Comparison of ENCODE assay signal across 11 cellular contexts in the genomic region with DNA sequence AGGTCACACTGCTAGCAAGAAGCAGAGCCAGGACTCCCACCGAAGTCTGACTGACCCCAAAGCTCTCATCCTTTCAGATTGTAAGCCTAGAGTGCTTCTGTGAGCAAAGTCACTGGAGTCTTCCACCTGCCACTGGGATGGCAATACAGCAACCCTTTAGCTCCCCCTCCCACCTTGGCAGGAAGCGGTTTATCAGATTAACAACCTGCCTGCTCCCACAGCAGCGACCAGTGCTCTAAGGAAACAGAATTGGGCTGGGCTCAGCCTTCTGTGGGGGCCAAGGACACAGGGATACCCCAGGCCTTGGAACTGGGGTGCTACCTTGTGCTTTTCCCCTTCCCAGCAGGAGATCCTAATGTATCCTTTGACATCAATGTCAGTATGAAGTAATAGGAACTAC.
A peak's percentile ranks its signal among the peaks of the same experiment; 100 is the strongest.
DNase-seq lines count a peak whose midpoint lies in the region; ATAC-seq and TF ChIP-seq lines count a peak whose summit lies in the region.
"Had no signal": no experiment of that assay in that cellular context is flagged by ENCODE, and none has a peak within 500 bp of the region (broad histone marks: within the 10 kb centered on the region; RNA-seq: fewer than 3 reads in every experiment).

No MANE protein-coding gene starts in this region.

- no peak overlapping the region for H2BK15ac ChIP-seq in mesendoderm (replicated peaks; ENCODE audit: low read depth)

- H4K5ac ChIP-seq in mesendoderm (ENCODE audit: low read length), result no peak overlapping the region

- H2AFZ ChIP-seq in DND-41 (ENCODE audit: low read depth, low read length), result peak overlapping the region; percentile 15

- H3K79me1 ChIP-seq in mesendoderm (ENCODE audit: low read length), result no peaks in the 10 kb centered on the region

- H3K9ac ChIP-seq in DND-41 (ENCODE audit: low read depth, low read length) (peak overlapping the region; percentile 43), mesendoderm (ENCODE audit: low read length) (no peak overlapping the region)

- H3K36me3 Mint-ChIP-seq in T-helper 17 cell (ENCODE audit: low read depth), result peaks cover 2% of the 10 kb centered on the region
- H3K36me3 Mint-ChIP-seq in activated T-cell treated with anti-CD3 and anti-CD28 coated beads, Interleukin-2, amount 50 U/mL, for 72 hours (ENCODE audit: insufficient read depth in 2 of 2), result no peaks in the 10 kb centered on the region

- no peaks in the 10 kb centered on the region for H3K36me3 ChIP-seq in DND-41 (ENCODE audit: insufficient read depth, low read length)
- no peaks in the 10 kb centered on the region for H3K36me3 ChIP-seq in mesendoderm (ENCODE audit: control insufficient read depth, insufficient read depth, low read length)

- peak; percentile 91 for ATAC-seq in DND-41 (ENCODE audit: insufficient read depth, low read depth)
- ATAC-seq in T-helper 17 cell, result peak; percentile 88
- ATAC-seq in activated T-cell treated with anti-CD3 and anti-CD28 coated beads, Interleukin-2, amount 50 U/mL, for 72 hours (replicated peaks in 1 of 2), result peak; percentile 74 to 75
- ATAC-seq in HG03280 (IDR thresholded peaks at IDR 0.05; ENCODE audit: unreplicated experiment), result no peak

- H3K4ac ChIP-seq in mesendoderm (ENCODE audit: low read depth, low read length), result no peak overlapping the region

- H4K8ac ChIP-seq in mesendoderm (ENCODE audit: low read depth, low read length), result no peak overlapping the region

- H3K23ac ChIP-seq in mesendoderm (ENCODE audit: low read length), result no peak overlapping the region

- no peaks in the 10 kb centered on the region for H3K79me2 ChIP-seq in DND-41 (ENCODE audit: insufficient read depth, low read length)
- no peaks in the 10 kb centered on the region for H3K79me2 ChIP-seq in mesendoderm (ENCODE audit: control insufficient read depth, insufficient read depth, low read length)

- H2AK5ac ChIP-seq in mesendoderm (ENCODE audit: low read length), result no peak overlapping the region

- no peak overlapping the region for H3K56ac ChIP-seq in mesendoderm (ENCODE audit: low read length)

- H3K4me1 Mint-ChIP-seq in T-helper 17 cell, result peaks cover 27% of the 10 kb centered on the region
- H3K4me1 Mint-ChIP-seq in activated T-cell treated with anti-CD3 and anti-CD28 coated beads, Interleukin-2, amount 50 U/mL, for 72 hours (ENCODE audit: low read depth), result peaks cover 33% of the 10 kb centered on the region
- H3K4me1 Mint-ChIP-seq: B cell had no signal

- peak; percentile 89 for DNase-seq in DND-41
- DNase-seq in T-helper 17 cell, result peak in 2 of 3 donors; percentile 6 to 13
- peak; percentile 32 to 34 for DNase-seq in activated T-cell treated with anti-CD3 and anti-CD28 coated beads, Interleukin-2, amount 50 U/mL, for 72 hours
- DNase-seq in mesendoderm, result peak; percentile 19
- DNase-seq in midbrain (lab: John Stamatoyannopoulos, UW), result no peak
- DNase-seq in mucosa of gallbladder (ENCODE audit: low spot score), result no peak
- no peak for DNase-seq in foreskin melanocyte
- DNase-seq: KG1, NCI-H2029 treated with DMSO at 0.1 percent for 48 hours had no signal

- H3K27ac Mint-ChIP-seq in T-helper 17 cell, result peak overlapping the region; percentile 19
- H3K27ac Mint-ChIP-seq in activated T-cell treated with anti-CD3 and anti-CD28 coated beads, Interleukin-2, amount 50 U/mL, for 72 hours, result no peak overlapping the region
- H3K27ac Mint-ChIP-seq: B cell had no signal

- H3K4me3 ChIP-seq in DND-41 (ENCODE audit: low read depth in 1 of 2, low read length in 2 of 2) (peak overlapping the region in 1 of 2 experiments; percentile 30; a peak in 2 of 4 replicates), mesendoderm (ENCODE audit: low read length) (no peak overlapping the region)

- no peaks in the 10 kb centered on the region for H4K20me1 ChIP-seq in DND-41 (ENCODE audit: insufficient read depth, low read length)

- no peak overlapping the region for H3K18ac ChIP-seq in mesendoderm (ENCODE audit: low read length)

- peak; percentile 16 for TF ChIP-seq CTCF in DND-41 (IDR thresholded peaks at IDR 0.05; ENCODE audit: borderline replicate concordance, extremely low read depth, low read length, poor library complexity, severe bottlenecking)

- H3K4me2 ChIP-seq in DND-41 (ENCODE audit: insufficient read depth, low read length) (peak overlapping the region; percentile 54), mesendoderm (ENCODE audit: low read length) (no peak overlapping the region)

- peaks cover 7% of the 10 kb centered on the region for H3K27me3 Mint-ChIP-seq in T-helper 17 cell
- H3K27me3 Mint-ChIP-seq in activated T-cell treated with anti-CD3 and anti-CD28 coated beads, Interleukin-2, amount 50 U/mL, for 72 hours (ENCODE audit: low read depth), result no peaks in the 10 kb centered on the region
- H3K27me3 Mint-ChIP-seq: B cell had no signal

- peak overlapping the region; percentile 63 for H3K4me3 Mint-ChIP-seq in T-helper 17 cell
- peak overlapping the region; percentile 15 to 49 for H3K4me3 Mint-ChIP-seq in activated T-cell treated with anti-CD3 and anti-CD28 coated beads, Interleukin-2, amount 50 U/mL, for 72 hours
- H3K4me3 Mint-ChIP-seq: B cell had no signal

- H3K27ac ChIP-seq in DND-41 (ENCODE audit: low read length), result peak overlapping the region; percentile 79
- H3K27ac ChIP-seq in mesendoderm (ENCODE audit: low read depth, low read length), result no peak overlapping the region

- no peak overlapping the region for H2BK5ac ChIP-seq in mesendoderm (ENCODE audit: low read length)

- H2BK120ac ChIP-seq in mesendoderm (ENCODE audit: low read depth, low read length), result no peak overlapping the region

- H3K9me3 Mint-ChIP-seq in activated T-cell treated with anti-CD3 and anti-CD28 coated beads, Interleukin-2, amount 50 U/mL, for 72 hours, result no peaks in the 10 kb centered on the region

- H3K27me3 ChIP-seq in DND-41 (ENCODE audit: insufficient read depth, low read length, poor library complexity), result no peaks in the 10 kb centered on the region
- H3K27me3 ChIP-seq in mesendoderm (ENCODE audit: insufficient read depth, low read length, poor library complexity), result no peaks in the 10 kb centered on the region

- H3K9me3 ChIP-seq in DND-41 (ENCODE audit: insufficient read depth, low read length, severe bottlenecking) (no peaks in the 10 kb centered on the region), T-helper 17 cell (ENCODE audit: control insufficient read depth, low read length, poor library complexity, severe bottlenecking) (no peaks in the 10 kb centered on the region)

- H3K4me1 ChIP-seq in DND-41 (ENCODE audit: insufficient read depth, low read length), result peaks cover 50% of the 10 kb centered on the region
- H3K4me1 ChIP-seq in mesendoderm (ENCODE audit: control insufficient read depth, low read depth, low read length), result no peaks in the 10 kb centered on the region

- no CpG with 5 or more reads among the region's 3 CpGs for WGBS in mesendoderm (ENCODE audit: extremely low coverage, insufficient coverage, low lambda C conversion rate)

Comparison
In these comparisons a context has a peak if more than half of its experiments do, and no peak if none do; other contexts are left out.
1. DNase-seq: peak in DND-41 (single experiment), T-helper 17 cell (2 of 3), activated T-cell treated with anti-CD3 and anti-CD28 coated beads, Interleukin-2, amount 50 U/mL, for 72 hours (2 of 2) and mesendoderm (single experiment); none in midbrain (single experiment), mucosa of gallbladder (single experiment) and foreskin melanocyte (single experiment).